Comparison of ENCODE assay signal across 35 cellular contexts in the genomic region with DNA sequence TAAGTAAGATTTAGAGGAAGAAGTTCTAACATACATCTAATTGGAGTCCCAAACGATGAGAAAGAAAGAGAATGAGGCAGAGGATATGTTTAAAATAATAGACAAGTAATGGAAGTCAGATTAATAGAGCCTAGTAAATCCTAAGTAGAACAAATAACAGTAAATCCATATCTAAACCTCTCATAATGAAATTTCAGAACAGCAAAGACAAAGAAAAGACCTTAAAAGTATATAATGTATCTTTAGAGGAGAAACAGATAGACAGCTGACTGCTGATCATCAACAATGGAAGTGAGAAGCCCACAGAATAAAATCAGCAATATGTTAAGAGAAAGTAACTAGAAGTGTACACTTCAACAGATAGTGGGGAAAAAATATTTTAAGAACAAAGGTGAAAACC.
DNase-seq lines count a peak whose midpoint lies in the region; ATAC-seq, FAIRE-seq and TF ChIP-seq lines count a peak whose summit lies in the region.
"Had no signal": no experiment of that assay in that cellular context is flagged by ENCODE, and none has a peak within 500 bp of the region (broad histone marks: within the 10 kb centered on the region; RNA-seq: fewer than 3 reads in every experiment).

No MANE protein-coding gene starts in this region.

- H3K9me3 ChIP-seq in HepG2 (ENCODE audit: low read length) (peaks cover 8% of the 10 kb centered on the region; the same call in 1 of the 2 replicates), right lobe of liver (no peaks in the 10 kb centered on the region), HEK293 (ENCODE audit: control insufficient read depth, insufficient read depth, low read depth, low read length) (no peaks in the 10 kb centered on the region)
- H3K9me3 ChIP-seq: BE2C, BLaER1 had no signal

- ATAC-seq in HepG2: no peak
- no peak for ATAC-seq in right lobe of liver
- no peak for ATAC-seq in WTC11
- no peak for ATAC-seq in left cardiac atrium
- ATAC-seq: A549; CD8-positive, alpha-beta T cell had no signal

- H4K20me1 ChIP-seq in HepG2 (ENCODE audit: insufficient read depth, low read length): no peaks in the 10 kb centered on the region
- H4K20me1 ChIP-seq: BLaER1; BLaER1 treated with 17β-estradiol and CSF1 and Interleukin-3, amounts not matched to agents 10 nM and 100 nM had no signal

- H3K4me1 ChIP-seq in HepG2 (ENCODE audit: insufficient read depth, low read length) (no peaks in the 10 kb centered on the region), right lobe of liver (no peaks in the 10 kb centered on the region), HEK293 (ENCODE audit: control insufficient read depth, insufficient read depth, low read length) (no peaks in the 10 kb centered on the region)
- H3K4me1 ChIP-seq: A549; BE2C; BLaER1; BLaER1 treated with 17β-estradiol and CSF1 and Interleukin-3, amounts not matched to agents 10 nM and 100 nM; Caco-2 had no signal

- no TSS peak for BruUV-seq in HepG2 (replicated peaks; lab: Mats Ljungman, UMichigan)

- no peak overlapping the region for H3K4me2 ChIP-seq in HepG2 (ENCODE audit: low read depth, low read length)
- H3K4me2 ChIP-seq: A549; BLaER1; BLaER1 treated with 17β-estradiol and CSF1 and Interleukin-3, amounts not matched to agents 10 nM and 100 nM had no signal

- no peak for TF ChIP-seq POLR2A in HepG2 (IDR thresholded peaks at IDR 0.05; ENCODE audit: insufficient read depth in 1 of 2, low read depth in 2 of 2, low read length in 2 of 2)
- TF ChIP-seq POLR2A in right lobe of liver (IDR thresholded peaks at IDR 0.05): no peak

- TF ChIP-seq EP300 in HepG2 (IDR thresholded peaks at IDR 0.05; ENCODE audit: low read depth in 2 of 2, low read length in 2 of 2) (no peak), HepG2 (CRISPR knock-in tag; IDR thresholded peaks at IDR 0.05; ENCODE audit: borderline replicate concordance) (no peak)

- H3K9ac ChIP-seq in HepG2 (ENCODE audit: insufficient read depth, low read depth, low read length): no peak overlapping the region
- H3K9ac ChIP-seq: BLaER1; BLaER1 treated with 17β-estradiol and CSF1 and Interleukin-3, amounts not matched to agents 10 nM and 100 nM had no signal

- H3K27ac Mint-ChIP-seq in WTC11: no peak overlapping the region
- H3K27ac Mint-ChIP-seq: B cell; CD14-positive monocyte; CD4-positive, alpha-beta memory T cell; CD4-positive, alpha-beta T cell; CD4-positive, CD25-positive, alpha-beta regulatory T cell; CD8-positive, alpha-beta memory T cell; CD8-positive, alpha-beta T cell had no signal

- no peak overlapping the region for H2AFZ ChIP-seq in HepG2 (ENCODE audit: low read length)

- intact Hi-C loops in HepG2 (cut with micrococcal nuclease; ENCODE audit: unreplicated experiment) (no loop called here), right lobe of liver (cut with DNase I) (no loop called here), left cardiac atrium (cut with DNase I) (no loop called here)

- in situ Hi-C loops in HepG2 (cut with HindIII; ENCODE audit: extremely low pct_ligation_motif_present, low pct_unique_long_range_greater_than_20kb): no loop called here

- TF ChIP-seq RAD21 in HepG2 (CRISPR knock-in tag; IDR thresholded peaks at IDR 0.05): no peak

- H3K27me3 Mint-ChIP-seq in WTC11 (ENCODE audit: low read depth): peaks cover 3% of the 10 kb centered on the region; the same call in 1 of the 2 replicates
- H3K27me3 Mint-ChIP-seq: B cell; CD4-positive, alpha-beta memory T cell; CD4-positive, CD25-positive, alpha-beta regulatory T cell had no signal

- H3K36me3 Mint-ChIP-seq in WTC11: peaks cover 28% of the 10 kb centered on the region
- H3K36me3 Mint-ChIP-seq: CD14-positive monocyte; CD4-positive, alpha-beta memory T cell; CD4-positive, CD25-positive, alpha-beta regulatory T cell; CD8-positive, alpha-beta memory T cell; CD8-positive, alpha-beta T cell had no signal

- H3K4me3 ChIP-seq in HepG2 (replicated peaks in 1 of 3; ENCODE audit: insufficient read depth in 1 of 3, low read depth in 2 of 3, low read length in 3 of 3) (no peak overlapping the region), right lobe of liver (no peak overlapping the region), HEK293 (ENCODE audit: low read depth, low read length) (no peak overlapping the region)
- H3K4me3 ChIP-seq: A549; BLaER1; BLaER1 treated with 17β-estradiol and CSF1 and Interleukin-3, amounts not matched to agents 10 nM and 100 nM had no signal

- no peaks in the 10 kb centered on the region for H3K79me2 ChIP-seq in HepG2 (ENCODE audit: insufficient read depth, low read length)

- no peaks in the 10 kb centered on the region for H3K36me3 ChIP-seq in HepG2 (replicated peaks in 1 of 2; ENCODE audit: control insufficient read depth in 1 of 2, insufficient read depth in 2 of 2, low read length in 2 of 2)
- no peaks in the 10 kb centered on the region for H3K36me3 ChIP-seq in right lobe of liver
- no peaks in the 10 kb centered on the region for H3K36me3 ChIP-seq in HEK293 (ENCODE audit: control insufficient read depth in 2 of 2, insufficient read depth in 1 of 2, low read length in 2 of 2)
- H3K36me3 ChIP-seq: BE2C; BLaER1; BLaER1 treated with 17β-estradiol and CSF1 and Interleukin-3, amounts not matched to agents 10 nM and 100 nM had no signal

- no peak for FAIRE-seq in HepG2 (lab: Jason Lieb, UNC)
- FAIRE-seq: A204.1, A549, D721Med had no signal

- DNase-seq in HepG2 (ENCODE audit: low spot score) (no peak), right lobe of liver (no peak), WTC11 (ENCODE audit: low spot score) (no peak), left cardiac atrium (no peak)
- DNase-seq in stimulated activated CD4-positive, alpha-beta T cell treated with anti-CD3 and anti-CD28 coated beads, Interleukin-15, amount 100 ng/mL, for 24 hours: no peak
- DNase-seq: 8988T; ACHN; AML-193; BE2C; C1 segment of cervical spinal cord; Caco-2; Calu3; CD4-positive, alpha-beta memory T cell; CD4-positive, alpha-beta T cell; CD4-positive, CD25-positive, alpha-beta regulatory T cell; CD8-positive, alpha-beta memory T cell; CD8-positive, alpha-beta T cell; COR-L47; DMS 273 treated with DMSO at 0.1 percent for 48 hours; DMS153; DMS53; DMS79; DMS79 treated with DMSO at 0.1 percent for 48 hours; DND-41; EL had no signal

- H3K27me3 ChIP-seq in HepG2 (ENCODE audit: control insufficient read depth in 1 of 2, insufficient read depth in 2 of 2, low read length in 2 of 2): no peaks in the 10 kb centered on the region
- no peaks in the 10 kb centered on the region for H3K27me3 ChIP-seq in right lobe of liver
- H3K27me3 ChIP-seq: BE2C; BLaER1; BLaER1 treated with 17β-estradiol and CSF1 and Interleukin-3, amounts not matched to agents 10 nM and 100 nM had no signal

- H3K27ac ChIP-seq in HepG2 (ENCODE audit: extremely low read length, insufficient read depth, low read length) (no peak overlapping the region), right lobe of liver (no peak overlapping the region), HEK293 (ENCODE audit: extremely low read depth, low read depth, low read length) (no peak overlapping the region)
- H3K27ac ChIP-seq: 22Rv1; A549; BLaER1; BLaER1 treated with 17β-estradiol and CSF1 and Interleukin-3, amounts not matched to agents 10 nM and 100 nM; C4-2B had no signal

- TF ChIP-seq CTCF in HepG2 (CRISPR knock-in tag; IDR thresholded peaks at IDR 0.05): no peak
- no peak for TF ChIP-seq CTCF in right lobe of liver (IDR thresholded peaks at IDR 0.05)
- TF ChIP-seq CTCF in HEK293 (tag by site-specific recombination; IDR thresholded peaks at IDR 0.05): no peak
- no peak for TF ChIP-seq CTCF in WTC11 (IDR thresholded peaks at IDR 0.05)

- H3K9me3 Mint-ChIP-seq in WTC11: peaks cover 43% of the 10 kb centered on the region

- H3K4me3 Mint-ChIP-seq in WTC11: no peak overlapping the region
- H3K4me3 Mint-ChIP-seq: B cell; CD14-positive monocyte; CD4-positive, alpha-beta memory T cell; CD4-positive, alpha-beta T cell; CD4-positive, CD25-positive, alpha-beta regulatory T cell; CD8-positive, alpha-beta memory T cell; CD8-positive, alpha-beta T cell had no signal

- POLR2A ChIA-PET in HepG2 (lab: Yijun Ruan, JAX) (no interaction called here), HEK293 (lab: Yijun Ruan, JAX) (no interaction called here), WTC11 (lab: Charles Lee) (interaction anchor here (0.5 to 0.6 kb wide), 2 partner anchors 12 to 135 kb away, joined by 3 to 6 read pairs; no protein-coding TSS in a partner anchor)

- peaks cover under 1% of the 10 kb centered on the region for H3K4me1 Mint-ChIP-seq in WTC11
- H3K4me1 Mint-ChIP-seq: B cell; CD14-positive monocyte; CD4-positive, alpha-beta memory T cell; CD4-positive, CD25-positive, alpha-beta regulatory T cell; CD8-positive, alpha-beta memory T cell had no signal

- CTCF ChIA-PET in HepG2 (lab: Yijun Ruan, JAX; ENCODE audit: low intra/inter-chr PET ratio, low total read pairs) (no interaction called here), HEK293 (lab: Yijun Ruan, JAX) (no interaction called here), WTC11 (lab: Charles Lee) (no interaction called here)

- 0% methylated on average over 1 of the region's 1 CpG for WGBS in HepG2 (ENCODE audit: low lambda C conversion rate)
- 27% methylated on average over 1 of the region's 1 CpG for WGBS in right lobe of liver (ENCODE audit: insufficient coverage, low coverage, low lambda C conversion rate, missing lambda C conversion rate)

TF ChIP-seq in HepG2, 621 proteins besides CTCF, POLR2A, EP300 and RAD21:
- TF ChIP-seq CCDC6 (CRISPR knock-in tag; IDR thresholded peaks at IDR 0.05): no peak
- peak; percentile 27; the same call in 1 of the 2 replicates for TF ChIP-seq ZNF317 (CRISPR knock-in tag; IDR thresholded peaks at IDR 0.05)

TF ChIP-seq in HEK293, 187 proteins besides CTCF, POLR2A, EP300 and RAD21 (continues in another document):
- TF ChIP-seq ZNF658 (tag by site-specific recombination; IDR thresholded peaks at IDR 0.05) (no peak), ZNF747 (tag by site-specific recombination; IDR thresholded peaks at IDR 0.05) (no peak), SETDB1 (IDR thresholded peaks at IDR 0.05; ENCODE audit: insufficient read length, low read length) (peak; percentile 94), ZNF423 (tag by site-specific recombination; IDR thresholded peaks at IDR 0.05) (no peak), ZBTB21 (tag by site-specific recombination; IDR thresholded peaks at IDR 0.05) (no peak), ZNF112 (tag by site-specific recombination; IDR thresholded peaks at IDR 0.05) (no peak), TRIM28 (IDR thresholded peaks at IDR 0.05; ENCODE audit: borderline replicate concordance, low read length) (peak; percentile 97)

TF ChIP-seq in WTC11, 78 proteins besides CTCF, POLR2A, EP300 and RAD21:
- TF ChIP-seq ETV6 (CRISPR knock-in tag; IDR thresholded peaks at IDR 0.05) (no peak), ZNF317 (CRISPR knock-in tag; IDR thresholded peaks at IDR 0.05; ENCODE audit: borderline replicate concordance, low read depth) (peak; percentile 87)
